Comparison of ENCODE assay signal across 13 cellular contexts in genomic region chr16:27344707-27345106, GRCh38.
"Had no signal": no experiment of that assay in that cellular context is flagged by ENCODE, and none has a peak within 500 bp of the region (broad histone marks: within the 10 kb centered on the region; RNA-seq: fewer than 3 reads in every experiment).

No MANE protein-coding gene starts in this region.

- H3K4me1 ChIP-seq: colonic mucosa, gastrocnemius medialis, neural progenitor cell had no signal

- H3K27ac ChIP-seq: colonic mucosa, gastrocnemius medialis, left lung, neural progenitor cell had no signal

- H2AFZ ChIP-seq: neural progenitor cell had no signal

- ATAC-seq: gastrocnemius medialis, left lung, SK-N-SH treated with all-trans-retinoic acid at 6 μM for 48 hours, T-helper 17 cell, WTC11 had no signal

- H3K9me3 ChIP-seq: colonic mucosa, gastrocnemius medialis, left lung had no signal

- H3K27me3 ChIP-seq: colonic mucosa, gastrocnemius medialis, left lung, neural progenitor cell had no signal

- H3K4me3 ChIP-seq: colonic mucosa, gastrocnemius medialis, left lung, neural progenitor cell had no signal

- H3K36me3 ChIP-seq: neural progenitor cell had no signal

- DNase-seq: activated CD4-positive, alpha-beta T cell treated with anti-CD3 and anti-CD28 coated beads, Interleukin-2, amount 10 ng/mL, durations not matched to agents 7 days and 5 days; activated effector memory CD4-positive, alpha-beta T cell treated with anti-CD3 and anti-CD28 coated beads, Interleukin-2, amount 50 U/mL, for 16 hours; colonic mucosa; effector CD8-positive, alpha-beta T cell; gastrocnemius medialis; islet precursor cell; left lung; stimulated activated CD4-positive, alpha-beta T cell treated with anti-CD3 and anti-CD28 coated beads, Interleukin-2, amount 100 ng/mL, for 24 hours; stimulated activated naive CD4-positive, alpha-beta T cell; T-helper 17 cell had no signal

- H3K4me2 ChIP-seq: neural progenitor cell had no signal

- H3K9ac ChIP-seq: neural progenitor cell had no signal
